In the genomic region with DNA sequence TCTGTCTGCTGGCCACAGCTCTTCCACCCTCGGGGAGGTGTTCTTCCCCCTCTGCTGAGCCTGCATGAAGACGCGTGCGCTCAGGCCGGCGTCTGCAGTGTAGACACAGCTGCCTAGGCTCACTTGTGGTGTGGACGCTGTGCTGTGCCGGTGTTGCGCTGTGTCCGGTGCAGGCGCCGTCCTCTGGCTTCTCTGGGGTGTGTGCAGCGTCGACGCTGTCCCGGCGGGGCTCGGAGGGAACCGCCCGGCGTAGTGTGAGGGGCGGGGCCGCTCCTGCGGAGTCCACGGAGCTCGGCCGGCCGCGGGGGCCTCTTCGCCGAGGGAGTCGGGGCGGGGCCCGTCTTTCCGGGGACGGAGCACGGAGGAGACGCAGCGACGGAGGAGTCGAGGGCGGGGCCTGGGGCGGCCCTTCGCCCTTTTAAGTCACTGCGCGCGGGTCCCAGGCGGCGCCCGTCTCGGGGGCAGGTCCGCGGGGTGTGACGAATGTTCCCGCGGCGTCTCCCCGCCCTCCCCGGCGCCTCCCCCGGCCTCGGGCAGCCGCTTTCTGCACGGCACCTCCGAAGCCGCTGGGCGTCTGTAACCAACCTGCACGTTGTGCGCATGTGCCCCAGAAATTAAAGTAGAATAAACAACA, we compare ENCODE assay signal across 8 cellular contexts. TPM values are rescaled to one million over a fixed set of nuclear protein-coding genes. Genes with fewer than 3 reads are reported as not detected.
DNase-seq lines count a peak whose midpoint lies in the region; ATAC-seq and TF ChIP-seq lines count a peak whose summit lies in the region.

No MANE protein-coding gene starts in this region.

- CTCF ChIA-PET in CD8-positive, alpha-beta memory T cell (lab: Charles Lee) = interaction anchor here (1.0 to 2.1 kb wide), 6 partner anchors 9 to 225 kb away, joined by 3 to 7 read pairs (median 4); no protein-coding TSS in a partner anchor

- H3K27me3 ChIP-seq in CD8-positive, alpha-beta memory T cell (ENCODE audit: insufficient read depth, low read length, poor library complexity, severe bottlenecking) = no peaks in the 10 kb centered on the region
- no peaks in the 10 kb centered on the region for H3K27me3 ChIP-seq in Peyer's patch

- peaks cover 4 to 12% (median 10%) of the 10 kb centered on the region in 5 donors for H3K9me3 Mint-ChIP-seq in CD8-positive, alpha-beta memory T cell
- peaks cover 15% of the 10 kb centered on the region for H3K9me3 Mint-ChIP-seq in nephron progenitor cell

- H3K4me3 ChIP-seq in CD8-positive, alpha-beta memory T cell (ENCODE audit: low read length) = peak overlapping the region; percentile 82
- H3K4me3 ChIP-seq in Peyer's patch = peak overlapping the region; percentile 49 to 64 (median 60)
- peak overlapping the region; percentile 58 for H3K4me3 ChIP-seq in fibroblast of pulmonary artery (replicated peaks; ENCODE audit: low read depth, low read length)

- peak overlapping the region; percentile 67 for H3K27ac ChIP-seq in CD8-positive, alpha-beta memory T cell (ENCODE audit: low read depth, low read length)
- H3K27ac ChIP-seq in Peyer's patch = peak overlapping the region; percentile 47 to 80 (median 64)

- TF ChIP-seq CTCF in Peyer's patch (IDR thresholded peaks at IDR 0.05) = peak in 1 of 6 experiments; percentile 15
- no peak for TF ChIP-seq CTCF in fibroblast of pulmonary artery (IDR thresholded peaks at IDR 0.05; ENCODE audit: low read length, missing control alignments)
- TF ChIP-seq CTCF in nephron progenitor cell (IDR thresholded peaks at IDR 0.05) = no peak

- H3K27ac Mint-ChIP-seq in CD8-positive, alpha-beta memory T cell = peak overlapping the region; percentile 89 to 98 (median 97)
- no peak overlapping the region for H3K27ac Mint-ChIP-seq in nephron progenitor cell

- peaks cover 0 to 4% of the 10 kb centered on the region in 2 donors for H3K27me3 Mint-ChIP-seq in CD8-positive, alpha-beta memory T cell
- peaks cover 83% of the 10 kb centered on the region for H3K27me3 Mint-ChIP-seq in nephron progenitor cell (ENCODE audit: low read depth, poor library complexity)

- peak; percentile 90 to 96 (median 94) for DNase-seq in CD8-positive, alpha-beta memory T cell
- DNase-seq in HK-2 (ENCODE audit: unreplicated experiment) = peak; percentile 89
- peak; percentile 88 to 97 (median 91) for DNase-seq in Peyer's patch
- peak; percentile 86 to 91 for DNase-seq in activated T-helper 1 cell treated with anti-CD3 and anti-CD28 coated beads, Interleukin-2, amount 50 U/mL, for 16 hours (ENCODE audit: low read depth in 1 of 2, low spot score in 1 of 2)
- DNase-seq in fibroblast of pulmonary artery (ENCODE audit: low read depth) = peak; percentile 93
- peak; percentile 87 for DNase-seq in nephron progenitor cell
- DNase-seq in stimulated activated naive CD4-positive, alpha-beta T cell treated with Interleukin-2 at 50 U/mL for 16 hours (lab: John Stamatoyannopoulos, UW) = peak; percentile 96

- peak in 1 of 2 donors; percentile 62 for TF ChIP-seq POLR2A in Peyer's patch (IDR thresholded peaks at IDR 0.05)

- H3K36me3 ChIP-seq in CD8-positive, alpha-beta memory T cell (ENCODE audit: insufficient read depth, low read length) = no peaks in the 10 kb centered on the region
- no peaks in the 10 kb centered on the region for H3K36me3 ChIP-seq in Peyer's patch

- H3K4me1 ChIP-seq in CD8-positive, alpha-beta memory T cell (ENCODE audit: insufficient read depth, low read length) = peaks cover 35% of the 10 kb centered on the region
- peaks cover 0 to 17% (median 7%) of the 10 kb centered on the region in 4 donors for H3K4me1 ChIP-seq in Peyer's patch

- peak; percentile 95 for ATAC-seq in GM19438 (IDR thresholded peaks at IDR 0.05; ENCODE audit: low read depth, unreplicated experiment)

- peaks cover 8% of the 10 kb centered on the region for H3K9me3 ChIP-seq in CD8-positive, alpha-beta memory T cell (ENCODE audit: low read length)
- peaks cover 0 to 20% (median 3%) of the 10 kb centered on the region in 4 donors for H3K9me3 ChIP-seq in Peyer's patch

- POLR2A ChIA-PET in CD8-positive, alpha-beta memory T cell (lab: Charles Lee) = interaction anchor here (0.5 to 1.7 kb wide), 3 partner anchors 10 to 370 kb away, joined by 3 to 16 read pairs (median 3); no protein-coding TSS in a partner anchor

- H3K36me3 Mint-ChIP-seq in CD8-positive, alpha-beta memory T cell = peaks cover 4 to 8% (median 4%) of the 10 kb centered on the region in 3 donors
- peaks cover 4% of the 10 kb centered on the region for H3K36me3 Mint-ChIP-seq in nephron progenitor cell (ENCODE audit: low read depth)

- H3K4me3 Mint-ChIP-seq in CD8-positive, alpha-beta memory T cell = peak overlapping the region; percentile 86 to 95 (median 93)
- H3K4me3 Mint-ChIP-seq in nephron progenitor cell = peak overlapping the region; percentile 84

- peaks cover 32 to 65% (median 44%) of the 10 kb centered on the region in 3 donors for H3K4me1 Mint-ChIP-seq in CD8-positive, alpha-beta memory T cell
- H3K4me1 Mint-ChIP-seq in nephron progenitor cell = peaks cover 42% of the 10 kb centered on the region

RNA-seq across cellular contexts. Expression of gene NOC4L, which starts 45.2 kb away (rescaled TPM):
- 10 to 100 TPM; 55.7 to 56.0 TPM for total RNA-seq in CD8-positive, alpha-beta memory T cell
- 25.1 TPM for polyA plus RNA-seq in CD8-positive, alpha-beta memory T cell
- 10 to 100 TPM in 2 of 4 donors, 1 to 10 TPM in 2; 8.9 to 47.0 (median 12.2) TPM for total RNA-seq in Peyer's patch

RNA-seq across cellular contexts. Expression of gene DDX51, which starts 45.4 kb away (rescaled TPM):
- total RNA-seq in CD8-positive, alpha-beta memory T cell = 10 to 100 TPM; 35.2 to 36.4 TPM
- polyA plus RNA-seq in CD8-positive, alpha-beta memory T cell = 14.1 TPM
- 10 to 100 TPM; 18.7 to 78.4 (median 32.2) TPM for total RNA-seq in Peyer's patch

Comparison
In these comparisons a context has a peak if more than half of its experiments do, and no peak if none do; other contexts are left out.
1. Peak in every context shown above with its lines: DNase-seq, ATAC-seq, H3K4me3 ChIP-seq and H3K27ac ChIP-seq.